In genomic region chr4:87278335-87278794, GRCh38 we compare ENCODE assay signal across 1 cellular context.
TF ChIP-seq lines count a peak whose summit lies in the region.

No MANE protein-coding gene starts in this region.

TF ChIP-seq in HepG2, 621 proteins besides CTCF, POLR2A, EP300 and RAD21 (continued from another document and continues in another):
- TF ChIP-seq, protein P1, sequence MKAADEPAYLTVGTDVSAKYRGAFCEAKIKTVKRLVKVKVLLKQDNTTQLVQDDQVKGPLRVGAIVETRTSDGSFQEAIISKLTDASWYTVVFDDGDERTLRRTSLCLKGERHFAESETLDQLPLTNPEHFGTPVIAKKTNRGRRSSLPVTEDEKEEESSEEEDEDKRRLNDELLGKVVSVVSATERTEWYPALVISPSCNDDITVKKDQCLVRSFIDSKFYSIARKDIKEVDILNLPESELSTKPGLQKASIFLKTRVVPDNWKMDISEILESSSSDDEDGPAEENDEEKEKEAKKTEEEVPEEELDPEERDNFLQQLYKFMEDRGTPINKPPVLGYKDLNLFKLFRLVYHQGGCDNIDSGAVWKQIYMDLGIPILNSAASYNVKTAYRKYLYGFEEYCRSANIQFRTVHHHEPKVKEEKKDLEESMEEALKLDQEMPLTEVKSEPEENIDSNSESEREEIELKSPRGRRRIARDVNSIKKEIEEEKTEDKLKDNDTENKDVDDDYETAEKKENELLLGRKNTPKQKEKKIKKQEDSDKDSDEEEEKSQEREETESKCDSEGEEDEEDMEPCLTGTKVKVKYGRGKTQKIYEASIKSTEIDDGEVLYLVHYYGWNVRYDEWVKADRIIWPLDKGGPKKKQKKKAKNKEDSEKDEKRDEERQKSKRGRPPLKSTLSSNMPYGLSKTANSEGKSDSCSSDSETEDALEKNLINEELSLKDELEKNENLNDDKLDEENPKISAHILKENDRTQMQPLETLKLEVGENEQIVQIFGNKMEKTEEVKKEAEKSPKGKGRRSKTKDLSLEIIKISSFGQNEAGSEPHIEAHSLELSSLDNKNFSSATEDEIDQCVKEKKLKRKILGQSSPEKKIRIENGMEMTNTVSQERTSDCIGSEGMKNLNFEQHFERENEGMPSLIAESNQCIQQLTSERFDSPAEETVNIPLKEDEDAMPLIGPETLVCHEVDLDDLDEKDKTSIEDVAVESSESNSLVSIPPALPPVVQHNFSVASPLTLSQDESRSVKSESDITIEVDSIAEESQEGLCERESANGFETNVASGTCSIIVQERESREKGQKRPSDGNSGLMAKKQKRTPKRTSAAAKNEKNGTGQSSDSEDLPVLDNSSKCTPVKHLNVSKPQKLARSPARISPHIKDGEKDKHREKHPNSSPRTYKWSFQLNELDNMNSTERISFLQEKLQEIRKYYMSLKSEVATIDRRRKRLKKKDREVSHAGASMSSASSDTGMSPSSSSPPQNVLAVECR (CRISPR knock-in tag; IDR thresholded peaks at IDR 0.05; ENCODE audit: borderline replicate concordance), result peak; percentile 43; the same call in 1 of the 2 replicates
- TF ChIP-seq, protein P2, sequence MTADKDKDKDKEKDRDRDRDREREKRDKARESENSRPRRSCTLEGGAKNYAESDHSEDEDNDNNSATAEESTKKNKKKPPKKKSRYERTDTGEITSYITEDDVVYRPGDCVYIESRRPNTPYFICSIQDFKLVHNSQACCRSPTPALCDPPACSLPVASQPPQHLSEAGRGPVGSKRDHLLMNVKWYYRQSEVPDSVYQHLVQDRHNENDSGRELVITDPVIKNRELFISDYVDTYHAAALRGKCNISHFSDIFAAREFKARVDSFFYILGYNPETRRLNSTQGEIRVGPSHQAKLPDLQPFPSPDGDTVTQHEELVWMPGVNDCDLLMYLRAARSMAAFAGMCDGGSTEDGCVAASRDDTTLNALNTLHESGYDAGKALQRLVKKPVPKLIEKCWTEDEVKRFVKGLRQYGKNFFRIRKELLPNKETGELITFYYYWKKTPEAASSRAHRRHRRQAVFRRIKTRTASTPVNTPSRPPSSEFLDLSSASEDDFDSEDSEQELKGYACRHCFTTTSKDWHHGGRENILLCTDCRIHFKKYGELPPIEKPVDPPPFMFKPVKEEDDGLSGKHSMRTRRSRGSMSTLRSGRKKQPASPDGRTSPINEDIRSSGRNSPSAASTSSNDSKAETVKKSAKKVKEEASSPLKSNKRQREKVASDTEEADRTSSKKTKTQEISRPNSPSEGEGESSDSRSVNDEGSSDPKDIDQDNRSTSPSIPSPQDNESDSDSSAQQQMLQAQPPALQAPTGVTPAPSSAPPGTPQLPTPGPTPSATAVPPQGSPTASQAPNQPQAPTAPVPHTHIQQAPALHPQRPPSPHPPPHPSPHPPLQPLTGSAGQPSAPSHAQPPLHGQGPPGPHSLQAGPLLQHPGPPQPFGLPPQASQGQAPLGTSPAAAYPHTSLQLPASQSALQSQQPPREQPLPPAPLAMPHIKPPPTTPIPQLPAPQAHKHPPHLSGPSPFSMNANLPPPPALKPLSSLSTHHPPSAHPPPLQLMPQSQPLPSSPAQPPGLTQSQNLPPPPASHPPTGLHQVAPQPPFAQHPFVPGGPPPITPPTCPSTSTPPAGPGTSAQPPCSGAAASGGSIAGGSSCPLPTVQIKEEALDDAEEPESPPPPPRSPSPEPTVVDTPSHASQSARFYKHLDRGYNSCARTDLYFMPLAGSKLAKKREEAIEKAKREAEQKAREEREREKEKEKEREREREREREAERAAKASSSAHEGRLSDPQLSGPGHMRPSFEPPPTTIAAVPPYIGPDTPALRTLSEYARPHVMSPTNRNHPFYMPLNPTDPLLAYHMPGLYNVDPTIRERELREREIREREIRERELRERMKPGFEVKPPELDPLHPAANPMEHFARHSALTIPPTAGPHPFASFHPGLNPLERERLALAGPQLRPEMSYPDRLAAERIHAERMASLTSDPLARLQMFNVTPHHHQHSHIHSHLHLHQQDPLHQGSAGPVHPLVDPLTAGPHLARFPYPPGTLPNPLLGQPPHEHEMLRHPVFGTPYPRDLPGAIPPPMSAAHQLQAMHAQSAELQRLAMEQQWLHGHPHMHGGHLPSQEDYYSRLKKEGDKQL (CRISPR knock-in tag; IDR thresholded peaks at IDR 0.05; ENCODE audit: low read depth), result peak; percentile 69
- TF ChIP-seq E2F5 (CRISPR knock-in tag; conservative IDR thresholded peaks at IDR 0.05) (no peak), MXD4 (CRISPR knock-in tag; IDR thresholded peaks at IDR 0.05) (peak; percentile 56; the same call in 1 of the 2 replicates), SP140L (CRISPR knock-in tag; IDR thresholded peaks at IDR 0.05; ENCODE audit: borderline replicate concordance) (peak; percentile 83; the same call in 1 of the 2 replicates), ERF (CRISPR knock-in tag; IDR thresholded peaks at IDR 0.05) (peak; percentile 85), ZNF484 (CRISPR knock-in tag; IDR thresholded peaks at IDR 0.05; ENCODE audit: borderline replicate concordance, low read depth) (no peak), FOXA3 (CRISPR knock-in tag; IDR thresholded peaks at IDR 0.05) (peak; percentile 94), U2AF1 (optimal IDR thresholded peaks at IDR 0.05; ENCODE audit: low read depth, low read length) (no peak), NPAS2 (CRISPR knock-in tag; IDR thresholded peaks at IDR 0.05; ENCODE audit: borderline replicate concordance) (no peak), HIVEP1 (CRISPR knock-in tag; IDR thresholded peaks at IDR 0.05) (no peak), ZNF276 (CRISPR knock-in tag; IDR thresholded peaks at IDR 0.05; ENCODE audit: low read depth) (no peak), ZNF563 (CRISPR knock-in tag; IDR thresholded peaks at IDR 0.05) (no peak), REXO4 (CRISPR knock-in tag; IDR thresholded peaks at IDR 0.05; ENCODE audit: borderline replicate concordance) (no peak), SCMH1 (CRISPR knock-in tag; IDR thresholded peaks at IDR 0.05; ENCODE audit: borderline replicate concordance) (no peak), AKAP8 (CRISPR knock-in tag; IDR thresholded peaks at IDR 0.05) (no peak), PAF1 (CRISPR knock-in tag; IDR thresholded peaks at IDR 0.05) (no peak), KDM5A (IDR thresholded peaks at IDR 0.05; ENCODE audit: borderline replicate concordance, low read length) (no peak), SKI (IDR thresholded peaks at IDR 0.05; ENCODE audit: partially characterized antibody) (no peak), ATF2 (CRISPR knock-in tag; IDR thresholded peaks at IDR 0.05) (peak; percentile 84; the same call in 1 of the 2 replicates), GMEB1 (CRISPR knock-in tag; IDR thresholded peaks at IDR 0.05; ENCODE audit: borderline replicate concordance) (peak; percentile 51; the same call in 1 of the 2 replicates), ZNF629 (CRISPR knock-in tag; conservative IDR thresholded peaks at IDR 0.05) (0 out of 2 replicates have a peak, but pooled peaks have one; percentile 7), HNRNPUL1 (IDR thresholded peaks at IDR 0.05; ENCODE audit: low read depth, low read length) (no peak), ZNF557 (CRISPR knock-in tag; IDR thresholded peaks at IDR 0.05) (no peak), CEBPB (IDR thresholded peaks at IDR 0.05; ENCODE audit: borderline replicate concordance, low read depth, low read length) (no peak), HOMEZ (CRISPR knock-in tag; IDR thresholded peaks at IDR 0.05; ENCODE audit: low read depth) (peak; percentile 97), ZBTB3 (CRISPR knock-in tag; IDR thresholded peaks at IDR 0.05; ENCODE audit: borderline replicate concordance, low read depth) (no peak), ATF6 (CRISPR knock-in tag; conservative IDR thresholded peaks at IDR 0.05) (no peak), MLX (CRISPR knock-in tag; IDR thresholded peaks at IDR 0.05) (peak; percentile 100), ZNF337 (CRISPR knock-in tag; IDR thresholded peaks at IDR 0.05; ENCODE audit: borderline replicate concordance, low read depth) (no peak)
- TF ChIP-seq, protein P3, sequence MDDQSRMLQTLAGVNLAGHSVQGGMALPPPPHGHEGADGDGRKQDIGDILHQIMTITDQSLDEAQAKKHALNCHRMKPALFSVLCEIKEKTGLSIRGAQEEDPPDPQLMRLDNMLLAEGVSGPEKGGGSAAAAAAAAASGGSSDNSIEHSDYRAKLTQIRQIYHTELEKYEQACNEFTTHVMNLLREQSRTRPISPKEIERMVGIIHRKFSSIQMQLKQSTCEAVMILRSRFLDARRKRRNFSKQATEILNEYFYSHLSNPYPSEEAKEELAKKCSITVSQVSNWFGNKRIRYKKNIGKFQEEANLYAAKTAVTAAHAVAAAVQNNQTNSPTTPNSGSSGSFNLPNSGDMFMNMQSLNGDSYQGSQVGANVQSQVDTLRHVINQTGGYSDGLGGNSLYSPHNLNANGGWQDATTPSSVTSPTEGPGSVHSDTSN (CRISPR knock-in tag; IDR thresholded peaks at IDR 0.05; ENCODE audit: borderline replicate concordance), result no peak
- TF ChIP-seq, protein P4, sequence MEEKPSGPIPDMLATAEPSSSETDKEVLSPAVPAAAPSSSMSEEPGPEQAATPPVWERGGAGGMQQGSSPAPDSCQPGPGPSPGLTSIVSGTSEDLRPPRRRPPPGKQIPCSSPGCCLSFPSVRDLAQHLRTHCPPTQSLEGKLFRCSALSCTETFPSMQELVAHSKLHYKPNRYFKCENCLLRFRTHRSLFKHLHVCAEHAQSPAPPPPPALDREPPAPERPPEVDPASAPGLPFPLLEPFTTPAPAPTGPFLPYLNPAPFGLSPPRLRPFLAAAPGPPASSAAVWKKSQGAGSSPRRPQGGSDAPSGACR (CRISPR knock-in tag; IDR thresholded peaks at IDR 0.05), result peak; percentile 75; the same call in 1 of the 2 replicates
